1 cellular context compared by ENCODE assay signal in the genomic region with DNA sequence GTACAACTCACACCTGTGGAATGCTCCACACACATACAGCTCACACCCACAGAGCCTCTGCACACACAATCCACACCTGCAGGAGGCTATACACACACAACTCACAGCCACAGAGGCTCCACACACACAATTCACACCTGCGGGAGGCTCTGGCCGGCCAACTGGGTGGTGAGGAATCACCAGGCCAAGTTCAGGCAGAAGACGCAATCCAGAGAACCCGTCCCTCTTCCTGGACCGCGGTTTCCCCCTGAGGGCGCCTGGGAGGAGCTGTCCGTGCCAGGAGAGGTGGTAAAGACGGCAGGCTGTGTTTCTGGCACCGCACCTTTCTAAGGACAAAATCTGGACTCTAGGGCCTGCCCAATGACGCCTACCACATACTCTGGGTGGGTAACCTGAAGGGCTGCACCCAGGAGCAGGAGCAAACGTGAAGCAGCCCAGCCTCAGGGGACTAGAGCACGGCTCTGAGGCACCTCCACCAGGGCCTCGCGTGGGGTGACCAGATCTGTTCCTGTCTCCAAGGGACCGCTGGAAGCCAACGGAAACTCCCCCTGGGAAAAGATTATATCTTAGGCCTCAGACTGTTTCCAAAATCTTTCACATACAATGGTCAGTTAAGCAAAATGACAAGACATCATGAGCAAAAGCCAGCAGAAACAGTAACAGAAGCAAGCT.
TF ChIP-seq lines count a peak whose summit lies in the region.

No MANE protein-coding gene starts in this region.

TF ChIP-seq in H1, 55 proteins besides CTCF, POLR2A, EP300 and RAD21 (continued from another document):
- no peak for TF ChIP-seq BRCA1 (IDR thresholded peaks at IDR 0.05; ENCODE audit: low read depth, low read length)
- TF ChIP-seq CHD2 (IDR thresholded peaks at IDR 0.05; ENCODE audit: low read length), result no peak
- TF ChIP-seq ZNF274 (IDR thresholded peaks at IDR 0.05; ENCODE audit: borderline replicate concordance, extremely low read depth, low read length), result no peak
- TF ChIP-seq, protein P1, sequence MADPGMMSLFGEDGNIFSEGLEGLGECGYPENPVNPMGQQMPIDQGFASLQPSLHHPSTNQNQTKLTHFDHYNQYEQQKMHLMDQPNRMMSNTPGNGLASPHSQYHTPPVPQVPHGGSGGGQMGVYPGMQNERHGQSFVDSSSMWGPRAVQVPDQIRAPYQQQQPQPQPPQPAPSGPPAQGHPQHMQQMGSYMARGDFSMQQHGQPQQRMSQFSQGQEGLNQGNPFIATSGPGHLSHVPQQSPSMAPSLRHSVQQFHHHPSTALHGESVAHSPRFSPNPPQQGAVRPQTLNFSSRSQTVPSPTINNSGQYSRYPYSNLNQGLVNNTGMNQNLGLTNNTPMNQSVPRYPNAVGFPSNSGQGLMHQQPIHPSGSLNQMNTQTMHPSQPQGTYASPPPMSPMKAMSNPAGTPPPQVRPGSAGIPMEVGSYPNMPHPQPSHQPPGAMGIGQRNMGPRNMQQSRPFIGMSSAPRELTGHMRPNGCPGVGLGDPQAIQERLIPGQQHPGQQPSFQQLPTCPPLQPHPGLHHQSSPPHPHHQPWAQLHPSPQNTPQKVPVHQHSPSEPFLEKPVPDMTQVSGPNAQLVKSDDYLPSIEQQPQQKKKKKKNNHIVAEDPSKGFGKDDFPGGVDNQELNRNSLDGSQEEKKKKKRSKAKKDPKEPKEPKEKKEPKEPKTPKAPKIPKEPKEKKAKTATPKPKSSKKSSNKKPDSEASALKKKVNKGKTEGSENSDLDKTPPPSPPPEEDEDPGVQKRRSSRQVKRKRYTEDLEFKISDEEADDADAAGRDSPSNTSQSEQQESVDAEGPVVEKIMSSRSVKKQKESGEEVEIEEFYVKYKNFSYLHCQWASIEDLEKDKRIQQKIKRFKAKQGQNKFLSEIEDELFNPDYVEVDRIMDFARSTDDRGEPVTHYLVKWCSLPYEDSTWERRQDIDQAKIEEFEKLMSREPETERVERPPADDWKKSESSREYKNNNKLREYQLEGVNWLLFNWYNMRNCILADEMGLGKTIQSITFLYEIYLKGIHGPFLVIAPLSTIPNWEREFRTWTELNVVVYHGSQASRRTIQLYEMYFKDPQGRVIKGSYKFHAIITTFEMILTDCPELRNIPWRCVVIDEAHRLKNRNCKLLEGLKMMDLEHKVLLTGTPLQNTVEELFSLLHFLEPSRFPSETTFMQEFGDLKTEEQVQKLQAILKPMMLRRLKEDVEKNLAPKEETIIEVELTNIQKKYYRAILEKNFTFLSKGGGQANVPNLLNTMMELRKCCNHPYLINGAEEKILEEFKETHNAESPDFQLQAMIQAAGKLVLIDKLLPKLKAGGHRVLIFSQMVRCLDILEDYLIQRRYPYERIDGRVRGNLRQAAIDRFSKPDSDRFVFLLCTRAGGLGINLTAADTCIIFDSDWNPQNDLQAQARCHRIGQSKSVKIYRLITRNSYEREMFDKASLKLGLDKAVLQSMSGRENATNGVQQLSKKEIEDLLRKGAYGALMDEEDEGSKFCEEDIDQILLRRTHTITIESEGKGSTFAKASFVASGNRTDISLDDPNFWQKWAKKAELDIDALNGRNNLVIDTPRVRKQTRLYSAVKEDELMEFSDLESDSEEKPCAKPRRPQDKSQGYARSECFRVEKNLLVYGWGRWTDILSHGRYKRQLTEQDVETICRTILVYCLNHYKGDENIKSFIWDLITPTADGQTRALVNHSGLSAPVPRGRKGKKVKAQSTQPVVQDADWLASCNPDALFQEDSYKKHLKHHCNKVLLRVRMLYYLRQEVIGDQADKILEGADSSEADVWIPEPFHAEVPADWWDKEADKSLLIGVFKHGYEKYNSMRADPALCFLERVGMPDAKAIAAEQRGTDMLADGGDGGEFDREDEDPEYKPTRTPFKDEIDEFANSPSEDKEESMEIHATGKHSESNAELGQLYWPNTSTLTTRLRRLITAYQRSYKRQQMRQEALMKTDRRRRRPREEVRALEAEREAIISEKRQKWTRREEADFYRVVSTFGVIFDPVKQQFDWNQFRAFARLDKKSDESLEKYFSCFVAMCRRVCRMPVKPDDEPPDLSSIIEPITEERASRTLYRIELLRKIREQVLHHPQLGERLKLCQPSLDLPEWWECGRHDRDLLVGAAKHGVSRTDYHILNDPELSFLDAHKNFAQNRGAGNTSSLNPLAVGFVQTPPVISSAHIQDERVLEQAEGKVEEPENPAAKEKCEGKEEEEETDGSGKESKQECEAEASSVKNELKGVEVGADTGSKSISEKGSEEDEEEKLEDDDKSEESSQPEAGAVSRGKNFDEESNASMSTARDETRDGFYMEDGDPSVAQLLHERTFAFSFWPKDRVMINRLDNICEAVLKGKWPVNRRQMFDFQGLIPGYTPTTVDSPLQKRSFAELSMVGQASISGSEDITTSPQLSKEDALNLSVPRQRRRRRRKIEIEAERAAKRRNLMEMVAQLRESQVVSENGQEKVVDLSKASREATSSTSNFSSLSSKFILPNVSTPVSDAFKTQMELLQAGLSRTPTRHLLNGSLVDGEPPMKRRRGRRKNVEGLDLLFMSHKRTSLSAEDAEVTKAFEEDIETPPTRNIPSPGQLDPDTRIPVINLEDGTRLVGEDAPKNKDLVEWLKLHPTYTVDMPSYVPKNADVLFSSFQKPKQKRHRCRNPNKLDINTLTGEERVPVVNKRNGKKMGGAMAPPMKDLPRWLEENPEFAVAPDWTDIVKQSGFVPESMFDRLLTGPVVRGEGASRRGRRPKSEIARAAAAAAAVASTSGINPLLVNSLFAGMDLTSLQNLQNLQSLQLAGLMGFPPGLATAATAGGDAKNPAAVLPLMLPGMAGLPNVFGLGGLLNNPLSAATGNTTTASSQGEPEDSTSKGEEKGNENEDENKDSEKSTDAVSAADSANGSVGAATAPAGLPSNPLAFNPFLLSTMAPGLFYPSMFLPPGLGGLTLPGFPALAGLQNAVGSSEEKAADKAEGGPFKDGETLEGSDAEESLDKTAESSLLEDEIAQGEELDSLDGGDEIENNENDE (IDR thresholded peaks at IDR 0.05; ENCODE audit: insufficient replicate concordance, low read length), result no peak
- no peak for TF ChIP-seq TCF12 (IDR thresholded peaks at IDR 0.05; ENCODE audit: low read depth, low read length)
- TF ChIP-seq CHD1 (IDR thresholded peaks at IDR 0.05; ENCODE audit: low read depth, low read length), result no peak
- TF ChIP-seq SP1 (IDR thresholded peaks at IDR 0.05; ENCODE audit: low read depth, low read length), result no peak
